ENCODE assay signal across 8 cellular contexts in the genomic region with DNA sequence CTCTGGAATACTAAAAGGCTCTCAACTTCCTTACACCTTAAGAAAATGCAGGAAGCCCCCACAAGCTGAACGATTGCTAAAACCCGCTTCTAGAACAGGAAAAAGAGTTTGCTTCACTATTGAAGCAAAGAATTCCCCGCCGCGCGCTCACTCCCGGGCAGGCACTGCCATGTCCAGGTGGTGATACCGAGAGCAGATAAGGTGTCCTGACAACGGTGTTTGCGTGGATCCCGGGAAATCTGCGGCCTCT. TPM values are rescaled to one million over a fixed set of nuclear protein-coding genes. Genes with fewer than 3 reads are reported as not detected.
A peak's percentile ranks its signal among the peaks of the same experiment; 100 is the strongest.
DNase-seq lines count a peak whose midpoint lies in the region; ATAC-seq and TF ChIP-seq lines count a peak whose summit lies in the region.

No MANE protein-coding gene starts in this region.

- no peak for TF ChIP-seq POLR2A in prostate gland (IDR thresholded peaks at IDR 0.05)

- intact Hi-C loops in activated CD4-positive, alpha-beta memory T cell treated with anti-CD3 and anti-CD28 coated beads for 36 hours (cut with micrococcal nuclease), result loop anchor here (2.0 kb wide), 1 partner anchor 330 kb away; a partner anchor contains a TSS
- intact Hi-C loops in Right ventricle myocardium superior (cut with DNase I), result loop anchor here (5.0 kb wide), 1 partner anchor 39 kb away; no protein-coding TSS in a partner anchor
- intact Hi-C loops in prostate gland (cut with DNase I), result no loop called here

- H3K27ac Mint-ChIP-seq in activated CD4-positive, alpha-beta memory T cell treated with anti-CD3 and anti-CD28 coated beads for 36 hours, result no peak overlapping the region

- H3K27ac ChIP-seq in prostate gland, result peak overlapping the region; percentile 77 to 84

- 3% methylated on average over 12 of the region's 12 CpGs for WGBS in prostate gland

- peaks cover 18% of the 10 kb centered on the region for H3K4me1 Mint-ChIP-seq in activated CD4-positive, alpha-beta memory T cell treated with anti-CD3 and anti-CD28 coated beads for 36 hours (ENCODE audit: low read depth)

- CTCF ChIA-PET in activated CD4-positive, alpha-beta memory T cell treated with anti-CD3 and anti-CD28 coated beads for 36 hours (lab: Charles Lee), result interaction anchor here (0.7 to 4.1 kb wide), 5 partner anchors 35 to 200 kb away, joined by 3 to 22 read pairs (median 7); a partner anchor contains a TSS

- H3K27me3 ChIP-seq in prostate gland (replicated peaks; ENCODE audit: insufficient read depth), result no peaks in the 10 kb centered on the region

- in situ Hi-C loops in GM13976 (cut with MboI; ENCODE audit: low sequenced_read_pairs, unreplicated experiment), result no loop called here

- ATAC-seq in HG02571 (IDR thresholded peaks at IDR 0.05; ENCODE audit: unreplicated experiment) (peak; percentile 11), Right ventricle myocardium superior (ENCODE audit: poor library complexity) (peak; percentile 14), HG02759 (IDR thresholded peaks at IDR 0.05; ENCODE audit: unreplicated experiment) (no peak), GM18870 (IDR thresholded peaks at IDR 0.05; ENCODE audit: unreplicated experiment) (no peak)

- peak overlapping the region; percentile 79 to 82 for H3K4me3 ChIP-seq in prostate gland

- peaks cover 2% of the 10 kb centered on the region for H3K27me3 Mint-ChIP-seq in activated CD4-positive, alpha-beta memory T cell treated with anti-CD3 and anti-CD28 coated beads for 36 hours

- DNase-seq in DMS53 (lab: John Stamatoyannopoulos, UW) (peak; percentile 63), Right ventricle myocardium superior (no peak), prostate gland (ENCODE audit: low spot score) (peak; percentile 28), GM13976 (ENCODE audit: low spot score) (no peak)
- peak; percentile 22 for DNase-seq in activated CD4-positive, alpha-beta memory T cell treated with anti-CD3 and anti-CD28 coated beads for 36 hours

- no peaks in the 10 kb centered on the region for H3K4me1 ChIP-seq in prostate gland (replicated peaks)

- POLR2A ChIA-PET in activated CD4-positive, alpha-beta memory T cell treated with anti-CD3 and anti-CD28 coated beads for 36 hours (lab: Charles Lee), result interaction anchor here (0.5 to 1.5 kb wide), 4 partner anchors 30 to 448 kb away, joined by 3 to 5 read pairs (median 3); a partner anchor contains a TSS

- no peaks in the 10 kb centered on the region for H3K36me3 Mint-ChIP-seq in activated CD4-positive, alpha-beta memory T cell treated with anti-CD3 and anti-CD28 coated beads for 36 hours

- no peaks in the 10 kb centered on the region for H3K9me3 ChIP-seq in prostate gland

- no peaks in the 10 kb centered on the region for H3K36me3 ChIP-seq in prostate gland

- H3K4me3 Mint-ChIP-seq in activated CD4-positive, alpha-beta memory T cell treated with anti-CD3 and anti-CD28 coated beads for 36 hours, result peak overlapping the region; percentile 74

- no peaks in the 10 kb centered on the region for H3K9me3 Mint-ChIP-seq in activated CD4-positive, alpha-beta memory T cell treated with anti-CD3 and anti-CD28 coated beads for 36 hours

- TF ChIP-seq CTCF in prostate gland (IDR thresholded peaks at IDR 0.05) (no peak), GM13976 (IDR thresholded peaks at IDR 0.05; ENCODE audit: borderline replicate concordance, control extremely low read depth, extremely low read depth, insufficient read depth, missing control alignments) (no peak)

RNA-seq across cellular contexts. Expression of a gene that starts 1.1 kb away (rescaled TPM):
- total RNA-seq in activated CD4-positive, alpha-beta memory T cell treated with anti-CD3 and anti-CD28 coated beads for 36 hours, result 10 to 100 TPM; 15.8 to 16.4 TPM
- total RNA-seq in Right ventricle myocardium superior (130 TPM), prostate gland (10 to 100 TPM; 19.4 to 22.7 TPM)

RNA-seq across cellular contexts. Expression of a gene that starts 22.0 kb away (rescaled TPM):
- 1 to 10 TPM; 3.1 to 4.0 TPM for total RNA-seq in activated CD4-positive, alpha-beta memory T cell treated with anti-CD3 and anti-CD28 coated beads for 36 hours
- 15.0 TPM for total RNA-seq in Right ventricle myocardium superior
- total RNA-seq in prostate gland, result 10 to 100 TPM; 11.9 to 30.9 TPM

RNA-seq across cellular contexts. Expression of a gene that starts 58.4 kb away (rescaled TPM):
- total RNA-seq in activated CD4-positive, alpha-beta memory T cell treated with anti-CD3 and anti-CD28 coated beads for 36 hours, result 10 to 100 TPM; 23.8 to 24.9 TPM
- 11.9 TPM for total RNA-seq in Right ventricle myocardium superior
- total RNA-seq in prostate gland, result 10 to 100 TPM; 31.7 to 98.4 TPM

Comparison
In these comparisons a context has a peak if more than half of its experiments do, and no peak if none do; other contexts are left out.
1. DNase-seq: peak in DMS53 (single experiment), activated CD4-positive, alpha-beta memory T cell treated with anti-CD3 and anti-CD28 coated beads for 36 hours (single experiment) and prostate gland (single experiment); none in Right ventricle myocardium superior (single experiment) and GM13976 (single experiment).
2. ATAC-seq: peak in HG02571 (single experiment) and Right ventricle myocardium superior (single experiment); none in HG02759 (single experiment) and GM18870 (single experiment).